Comparison of ENCODE assay signal across 6 cellular contexts in the genomic region with DNA sequence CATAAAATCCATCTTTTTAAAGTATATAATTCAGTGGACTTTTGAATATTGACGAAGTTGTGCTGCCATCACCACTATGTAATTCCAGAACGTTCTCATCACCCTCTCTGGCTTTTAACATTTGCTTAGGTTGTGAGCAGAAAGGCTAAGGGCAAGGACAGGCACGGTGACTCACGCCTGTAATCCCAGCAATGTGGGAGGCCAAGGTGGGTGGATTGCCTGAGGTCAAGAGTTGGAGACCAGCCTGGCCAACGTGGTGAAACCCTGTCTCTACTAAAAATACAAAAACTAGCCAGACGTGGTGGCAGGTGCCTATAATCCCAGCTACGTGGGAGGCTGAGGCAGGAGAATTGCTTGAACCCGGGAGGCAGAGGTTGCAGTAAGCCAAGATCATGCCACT. TPM values are rescaled to one million over a fixed set of nuclear protein-coding genes. Genes with fewer than 3 reads are reported as not detected.
"Had no signal": no experiment of that assay in that cellular context is flagged by ENCODE, and none has a peak within 500 bp of the region (broad histone marks: within the 10 kb centered on the region; RNA-seq: fewer than 3 reads in every experiment).

No MANE protein-coding gene starts in this region.

RNA-seq across cellular contexts. Expression of gene PHOX2B, which starts 11.0 kb away (rescaled TPM):
- total RNA-seq: NCI-H460, OCI-LY7, PC-9, Right ventricle myocardium inferior, RPMI7951, SJSA1 had no signal
